16 cellular contexts compared by ENCODE assay signal in the genomic region with DNA sequence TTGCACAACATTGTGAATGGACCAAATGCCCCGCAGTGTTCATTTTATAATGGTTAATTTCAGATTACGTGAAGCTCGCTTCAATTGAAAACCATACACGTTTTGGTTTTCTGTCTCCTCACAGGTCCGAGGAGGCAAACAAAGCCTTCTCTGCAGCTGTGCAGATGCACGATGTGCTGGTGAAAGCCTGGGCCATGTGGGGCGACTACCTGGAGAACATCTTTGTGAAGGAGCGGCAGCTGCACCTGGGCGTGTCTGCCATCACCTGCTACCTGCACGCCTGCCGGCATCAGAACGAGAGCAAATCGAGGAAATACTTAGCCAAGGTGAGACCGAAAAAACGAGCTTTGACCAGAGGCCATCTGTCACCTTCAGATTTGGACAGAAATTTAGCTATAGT.
DNase-seq lines count a peak whose midpoint lies in the region; ATAC-seq and TF ChIP-seq lines count a peak whose summit lies in the region.
"Had no signal": no experiment of that assay in that cellular context is flagged by ENCODE, and none has a peak within 500 bp of the region (broad histone marks: within the 10 kb centered on the region; RNA-seq: fewer than 3 reads in every experiment).

No MANE protein-coding gene starts in this region.

- peaks cover 35% of the 10 kb centered on the region for H3K36me3 Mint-ChIP-seq in activated naive CD8-positive, alpha-beta T cell
- peaks cover 28 to 89% (median 54%) of the 10 kb centered on the region in 3 donors for H3K36me3 Mint-ChIP-seq in naive thymus-derived CD8-positive, alpha-beta T cell

- intact Hi-C loops in upper lobe of right lung (cut with DNase I) (no loop called here), transverse colon (cut with DNase I; ENCODE audit: low total_unique reads) (no loop called here)

- POLR2A ChIA-PET in naive thymus-derived CD8-positive, alpha-beta T cell (lab: Charles Lee) = interaction anchor here (0.8 to 1.6 kb wide), 4 partner anchors 12 to 786 kb away, joined by 3 to 12 read pairs (median 3); a partner anchor contains a TSS

- no peak overlapping the region for H3K4me3 ChIP-seq in upper lobe of right lung
- no peak overlapping the region for H3K4me3 ChIP-seq in transverse colon
- H3K4me3 ChIP-seq: GM23248 had no signal

- H3K4me3 Mint-ChIP-seq in activated naive CD8-positive, alpha-beta T cell = no peak overlapping the region
- H3K4me3 Mint-ChIP-seq in naive thymus-derived CD8-positive, alpha-beta T cell = peak overlapping the region in 9 of 10 donors; percentile 39 to 84 (median 66)

- peaks cover 40% of the 10 kb centered on the region for H3K4me1 Mint-ChIP-seq in activated naive CD8-positive, alpha-beta T cell (ENCODE audit: low read depth)
- peaks cover 18 to 49% (median 29%) of the 10 kb centered on the region in 4 donors for H3K4me1 Mint-ChIP-seq in naive thymus-derived CD8-positive, alpha-beta T cell

- peak overlapping the region; percentile 89 for H3K27ac Mint-ChIP-seq in activated naive CD8-positive, alpha-beta T cell
- peak overlapping the region; percentile 82 to 96 (median 92) for H3K27ac Mint-ChIP-seq in naive thymus-derived CD8-positive, alpha-beta T cell

- WGBS in transverse colon (ENCODE audit: low coverage in 1 of 2), 2 donors = 89 to 91% methylated on average over 12 to 15 of the region's 15 CpGs

- peak; percentile 36 for DNase-seq in activated effector memory CD4-positive, alpha-beta T cell treated with anti-CD3 and anti-CD28 coated beads, Interleukin-2, amount 50 U/mL, for 16 hours
- no peak for DNase-seq in activated effector memory CD4-positive, alpha-beta T cell treated with Interleukin-2 at 50 U/mL for 16 hours
- DNase-seq in naive thymus-derived CD8-positive, alpha-beta T cell = no peak
- peak; percentile 37 for DNase-seq in upper lobe of right lung
- no peak for DNase-seq in transverse colon
- no peak for DNase-seq in HK-2 (ENCODE audit: unreplicated experiment)
- DNase-seq: C1 segment of cervical spinal cord, COR-L47, GM23248, HCEC 1CT, NCI-H1105 treated with DMSO at 0.1 percent for 48 hours, NCI-H187, NCI-H510A treated with DMSO at 0.1 percent for 48 hours had no signal

- H3K36me3 ChIP-seq in upper lobe of right lung (peaks cover 100% of the 10 kb centered on the region), transverse colon (peaks cover 0 to 80% (median 34%) of the 10 kb centered on the region in 4 donors)

- TF ChIP-seq CTCF in upper lobe of right lung (IDR thresholded peaks at IDR 0.05) (no peak), transverse colon (IDR thresholded peaks at IDR 0.05) (no peak)

- H3K4me1 ChIP-seq in upper lobe of right lung = no peaks in the 10 kb centered on the region
- no peaks in the 10 kb centered on the region for H3K4me1 ChIP-seq in transverse colon

- H3K27me3 ChIP-seq in upper lobe of right lung = no peaks in the 10 kb centered on the region
- no peaks in the 10 kb centered on the region for H3K27me3 ChIP-seq in transverse colon

- no peak for TF ChIP-seq POLR2A in transverse colon (IDR thresholded peaks at IDR 0.05)

- peaks cover 5% of the 10 kb centered on the region for H3K9me3 Mint-ChIP-seq in activated naive CD8-positive, alpha-beta T cell (ENCODE audit: low read depth)
- peaks cover 0 to 9% (median 0%) of the 10 kb centered on the region in 9 donors for H3K9me3 Mint-ChIP-seq in naive thymus-derived CD8-positive, alpha-beta T cell

- no peaks in the 10 kb centered on the region for H3K27me3 Mint-ChIP-seq in activated naive CD8-positive, alpha-beta T cell
- H3K27me3 Mint-ChIP-seq in naive thymus-derived CD8-positive, alpha-beta T cell = no peaks in the 10 kb centered on the region

- no peak for ATAC-seq in naive thymus-derived CD8-positive, alpha-beta T cell
- ATAC-seq in upper lobe of right lung = no peak
- ATAC-seq in HG02678 (IDR thresholded peaks at IDR 0.05; ENCODE audit: unreplicated experiment) = no peak
- ATAC-seq: Panc1 had no signal

- H3K9me3 ChIP-seq in upper lobe of right lung (no peaks in the 10 kb centered on the region), transverse colon (no peaks in the 10 kb centered on the region)

- no peak for TF ChIP-seq EP300 in transverse colon (IDR thresholded peaks at IDR 0.05; ENCODE audit: low read depth)

- in situ Hi-C loops in transverse colon (cut with MboI; ENCODE audit: low pct_ligation_motif_present in 1 of 4, low pct_unique_long_range_greater_than_20kb in 1 of 4, low sequenced_read_pairs in 3 of 4) = no loop called here

- H3K27ac ChIP-seq in upper lobe of right lung (no peak overlapping the region), transverse colon (no peak overlapping the region)
- H3K27ac ChIP-seq: GM23248 had no signal

Comparison
In these comparisons a context has a peak if more than half of its experiments do, and no peak if none do; other contexts are left out.
1. DNase-seq: peak in activated effector memory CD4-positive, alpha-beta T cell treated with anti-CD3 and anti-CD28 coated beads, Interleukin-2, amount 50 U/mL, for 16 hours (single experiment) and upper lobe of right lung (single experiment); none in activated effector memory CD4-positive, alpha-beta T cell treated with Interleukin-2 at 50 U/mL for 16 hours (single experiment), naive thymus-derived CD8-positive, alpha-beta T cell (0 of 10), transverse colon (single experiment) and HK-2 (single experiment).